ENCODE assay signal across 9 cellular contexts in genomic region chr7:47893238-47893637, GRCh38. TPM values are rescaled to one million over a fixed set of nuclear protein-coding genes. Genes with fewer than 3 reads are reported as not detected.
DNase-seq lines count a peak whose midpoint lies in the region; ATAC-seq and TF ChIP-seq lines count a peak whose summit lies in the region.
"Had no signal": no experiment of that assay in that cellular context is flagged by ENCODE, and none has a peak within 500 bp of the region (broad histone marks: within the 10 kb centered on the region; RNA-seq: fewer than 3 reads in every experiment).

No MANE protein-coding gene starts in this region.

- CTCF ChIA-PET in A673 (lab: Charles Lee) = interaction anchor here (0.7 kb wide), 1 partner anchor 406 kb away, joined by 14 read pairs; no protein-coding TSS in a partner anchor

- TF ChIP-seq EP300 in esophagus muscularis mucosa (IDR thresholded peaks at IDR 0.05) = no peak
- no peak for TF ChIP-seq EP300 in stomach (IDR thresholded peaks at IDR 0.05)

- H3K4me1 ChIP-seq in A673 (ENCODE audit: insufficient read depth, low read length, poor library complexity, severe bottlenecking) (no peaks in the 10 kb centered on the region), esophagus muscularis mucosa (no peaks in the 10 kb centered on the region), stomach (no peaks in the 10 kb centered on the region)

- H3K27me3 ChIP-seq in A673 (replicated peaks; ENCODE audit: insufficient read depth, low read depth, low read length, poor library complexity) = peaks cover 18% of the 10 kb centered on the region
- H3K27me3 ChIP-seq in esophagus muscularis mucosa = peaks cover 0 to 5% (median 0%) of the 10 kb centered on the region in 4 donors
- no peaks in the 10 kb centered on the region for H3K27me3 ChIP-seq in stomach

- H3K9me3 ChIP-seq in A673 (ENCODE audit: low read depth, low read length, poor library complexity, severe bottlenecking) (no peaks in the 10 kb centered on the region), esophagus muscularis mucosa (no peaks in the 10 kb centered on the region), stomach (no peaks in the 10 kb centered on the region)

- no peak overlapping the region for H3K27ac ChIP-seq in A673 (ENCODE audit: low read depth, low read length, poor library complexity, severe bottlenecking)
- H3K27ac ChIP-seq in esophagus muscularis mucosa (replicated peaks in 1 of 4) = no peak overlapping the region
- H3K27ac ChIP-seq in stomach = no peak overlapping the region

- intact Hi-C loops in A673 (cut with micrococcal nuclease; ENCODE audit: unreplicated experiment) = no loop called here
- intact Hi-C loops in esophagus muscularis mucosa (cut with DNase I) = no loop called here
- intact Hi-C loops in stomach (cut with DNase I; ENCODE audit: low total_unique reads) = no loop called here

- WGBS in esophagus muscularis mucosa = 69% methylated on average over 10 of the region's 10 CpGs
- WGBS in stomach, 5 donors = 60 to 75% (median 66%) methylated on average over 10 of the region's 10 CpGs

- POLR2A ChIA-PET in A673 (lab: Charles Lee; ENCODE audit: low non-redundant PET) = no interaction called here

- TF ChIP-seq CTCF in A673 (conservative IDR thresholded peaks at IDR 0.05; ENCODE audit: low read depth, low read length) (peak; percentile 56), GM12864 (IDR thresholded peaks at IDR 0.05; ENCODE audit: low read depth, low read length, missing control alignments) (peak; percentile 64), NB4 (IDR thresholded peaks at IDR 0.05; ENCODE audit: low read depth, low read length) (peak; percentile 66), esophagus muscularis mucosa (IDR thresholded peaks at IDR 0.05) (no peak), stomach (IDR thresholded peaks at IDR 0.05) (no peak)

- TF ChIP-seq POLR2A in NB4 (IDR thresholded peaks at IDR 0.05; ENCODE audit: extremely low read depth, insufficient read length) (no peak), esophagus muscularis mucosa (IDR thresholded peaks at IDR 0.05; ENCODE audit: low read depth) (no peak), stomach (IDR thresholded peaks at IDR 0.05) (no peak)

- no peak for ATAC-seq in GM18909 (IDR thresholded peaks at IDR 0.05; ENCODE audit: poor library complexity, unreplicated experiment)
- ATAC-seq: T-helper 17 cell had no signal

- no TSS peak for BruUV-seq in A673 (replicated peaks; lab: Mats Ljungman, UMichigan)

- no peak overlapping the region for H3K4me3 ChIP-seq in A673 (ENCODE audit: low read depth, low read length, poor library complexity, severe bottlenecking)
- no peak overlapping the region for H3K4me3 ChIP-seq in GM12864 (ENCODE audit: low read depth, low read length)
- H3K4me3 ChIP-seq in NB4 (ENCODE audit: low read depth, low read length) = no peak overlapping the region
- no peak overlapping the region for H3K4me3 ChIP-seq in esophagus muscularis mucosa
- no peak overlapping the region for H3K4me3 ChIP-seq in stomach

- H3K36me3 ChIP-seq in A673 (ENCODE audit: insufficient read depth, low read length, poor library complexity, severe bottlenecking) = no peaks in the 10 kb centered on the region
- peaks cover 0 to 19% (median 0%) of the 10 kb centered on the region in 4 donors for H3K36me3 ChIP-seq in esophagus muscularis mucosa
- no peaks in the 10 kb centered on the region for H3K36me3 ChIP-seq in stomach

- DNase-seq in A673 (ENCODE audit: low spot score) (peak; percentile 15), GM12864 (ENCODE audit: low read depth) (no peak), NB4 (ENCODE audit: low read depth) (no peak), esophagus muscularis mucosa (ENCODE audit: extremely low spot score) (peak; percentile 88), NCI-H1436 (lab: John Stamatoyannopoulos, UW) (no peak), stomach (no peak), HCEC 1CT (no peak)
- DNase-seq: T-helper 17 cell had no signal

RNA-seq across cellular contexts. Expression of gene PKD1L1, which starts 55.0 kb away (rescaled TPM):
- not detected in 2 replicates for total RNA-seq in A673 (2021)
- 1 to 10 TPM in 1 of 4 donors, under 1 TPM in 3; 0.50 to 1.7 (median 0.73) TPM for total RNA-seq in esophagus muscularis mucosa
- total RNA-seq in stomach = 1 to 10 TPM in 2 of 5 donors, under 1 TPM in 2, not detected in 1; under 0.01 to 1.2 (median 0.62) TPM
- polyA plus RNA-seq in stomach = under 1 TPM in 2 of 3 donors, not detected in 1; 0.03 to 0.06 TPM

Comparison
In these comparisons a context has a peak if more than half of its experiments do, and no peak if none do; other contexts are left out.
1. DNase-seq: peak in A673 (single experiment) and esophagus muscularis mucosa (single experiment); none in GM12864 (single experiment), NB4 (single experiment), NCI-H1436 (single experiment), stomach (single experiment) and HCEC 1CT (single experiment).
2. CTCF ChIP-seq: peak in A673 (single experiment), GM12864 (single experiment) and NB4 (single experiment); none in esophagus muscularis mucosa (0 of 3) and stomach (0 of 7).